Comparison of ENCODE assay signal across 17 cellular contexts in the genomic region with DNA sequence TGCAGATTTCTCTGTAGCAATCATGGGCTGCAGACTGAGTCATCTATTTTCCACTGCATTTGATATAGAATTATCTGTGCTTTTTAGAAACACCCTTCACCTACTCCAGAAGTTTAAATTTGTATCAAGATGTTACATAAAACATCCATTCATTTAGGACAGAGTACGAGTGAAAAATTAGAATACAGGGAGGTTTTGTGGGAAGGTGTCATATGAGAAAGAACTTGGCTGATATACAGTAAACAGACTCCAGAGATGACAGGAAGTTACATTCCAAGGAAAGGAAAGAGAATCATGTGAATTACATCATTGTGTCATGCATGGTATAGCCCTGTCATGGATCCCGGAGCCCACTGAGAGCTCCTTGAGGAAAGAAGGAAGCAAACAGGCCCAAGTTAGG.
A peak's percentile ranks its signal among the peaks of the same experiment; 100 is the strongest.
DNase-seq lines count a peak whose midpoint lies in the region; ATAC-seq and TF ChIP-seq lines count a peak whose summit lies in the region.
"Had no signal": no experiment of that assay in that cellular context is flagged by ENCODE, and none has a peak within 500 bp of the region (broad histone marks: within the 10 kb centered on the region; RNA-seq: fewer than 3 reads in every experiment).

No MANE protein-coding gene starts in this region.

- no peak for ATAC-seq in stimulated activated naive CD8-positive, alpha-beta T cell treated with anti-CD3 and anti-CD28 coated beads, Interleukin-15, Interleukin-2, amounts not matched to agents 100 U/mL and 50 U/mL, for 24 hours
- ATAC-seq: GM23338 had no signal

- intact Hi-C loops in dorsolateral prefrontal cortex (cut with DNase I), result no loop called here

- DNase-seq in OCI-M1 (lab: John Stamatoyannopoulos, UW), result peak; percentile 30
- no peak for DNase-seq in dorsolateral prefrontal cortex
- peak; percentile 55 for DNase-seq in inferior parietal cortex (ENCODE audit: extremely low spot score)
- DNase-seq in putamen (ENCODE audit: low spot score), result peak; percentile 59
- no peak for DNase-seq in SIG-M5 treated with dmso at 0.1 percent for 504 hours (lab: John Stamatoyannopoulos, UW; ENCODE audit: unreplicated experiment)
- no peak for DNase-seq in Ammon's horn (ENCODE audit: low spot score)
- no peak for DNase-seq in NCI-H82 treated with DMSO at 0.1 percent for 48 hours (lab: John Stamatoyannopoulos, UW; ENCODE audit: unreplicated experiment)
- no peak for DNase-seq in stimulated activated naive CD8-positive, alpha-beta T cell treated with anti-CD3 and anti-CD28 coated beads, Interleukin-15, Interleukin-2, amounts not matched to agents 100 U/mL and 50 U/mL, for 24 hours
- DNase-seq: BE2C; C1 segment of cervical spinal cord; Caco-2; CD4-positive, CD25-positive, alpha-beta regulatory T cell; CD8-positive, alpha-beta memory T cell; HCEC 1CT; IMR-90 had no signal

- TF ChIP-seq CTCF in dorsolateral prefrontal cortex (IDR thresholded peaks at IDR 0.05 in 54 of 56, conservative IDR thresholded peaks at IDR 0.05 in 2 of 56; ENCODE audit: low read depth in 1 of 56, partially characterized antibody in 56 of 56), result no peak

- H3K27ac ChIP-seq in dorsolateral prefrontal cortex, result peak overlapping the region in 32 of 59 donors; percentile 8 to 76 (median 44)
- H3K27ac ChIP-seq: HL-60 had no signal

- no peaks in the 10 kb centered on the region for H3K27me3 ChIP-seq in dorsolateral prefrontal cortex
- H3K27me3 ChIP-seq: BE2C had no signal

- no peak overlapping the region for H3K4me3 ChIP-seq in dorsolateral prefrontal cortex
- H3K4me3 ChIP-seq: GM23338 had no signal

Comparison
In these comparisons a context has a peak if more than half of its experiments do, and no peak if none do; other contexts are left out.
1. DNase-seq: peak in OCI-M1 (single experiment), inferior parietal cortex (single experiment) and putamen (single experiment); none in dorsolateral prefrontal cortex (0 of 10), SIG-M5 treated with dmso at 0.1 percent for 504 hours (single experiment), Ammon's horn (single experiment), NCI-H82 treated with DMSO at 0.1 percent for 48 hours (single experiment) and stimulated activated naive CD8-positive, alpha-beta T cell treated with anti-CD3 and anti-CD28 coated beads, Interleukin-15, Interleukin-2, amounts not matched to agents 100 U/mL and 50 U/mL, for 24 hours (single experiment).